In genomic region chr19:5452594-5453565, GRCh38 we compare ENCODE assay signal across 1 cellular context.
TF ChIP-seq lines count a peak whose summit lies in the region.

No MANE protein-coding gene starts in this region.

TF ChIP-seq in HepG2, 621 proteins besides CTCF, POLR2A, EP300 and RAD21 (continued from another document):
- TF ChIP-seq ZNF143 (CRISPR knock-in tag; IDR thresholded peaks at IDR 0.05) (peak; percentile 92), ZNF30 (CRISPR knock-in tag; IDR thresholded peaks at IDR 0.05) (no peak), MZF1 (CRISPR knock-in tag; IDR thresholded peaks at IDR 0.05; ENCODE audit: borderline replicate concordance) (no peak), TBX3 (IDR thresholded peaks at IDR 0.05; ENCODE audit: borderline replicate concordance) (no peak), ZMYM3 (CRISPR knock-in tag; IDR thresholded peaks at IDR 0.05) (peak; percentile 56; the same call in 1 of the 2 replicates), NFYC (CRISPR knock-in tag; IDR thresholded peaks at IDR 0.05) (peak; percentile 85), THAP11 (CRISPR knock-in tag; IDR thresholded peaks at IDR 0.05) (peak; percentile 98), RAD51 (IDR thresholded peaks at IDR 0.05; ENCODE audit: borderline replicate concordance) (peak; percentile 26; the same call in 1 of the 2 replicates), HCFC1 (IDR thresholded peaks at IDR 0.05; ENCODE audit: low read depth, low read length) (peak; percentile 47; the same call in 1 of the 2 replicates), ZFP91 (CRISPR knock-in tag; IDR thresholded peaks at IDR 0.05; ENCODE audit: borderline replicate concordance) (peak; percentile 100), HIVEP1 (CRISPR knock-in tag; IDR thresholded peaks at IDR 0.05) (no peak), ZBTB7B (CRISPR knock-in tag; IDR thresholded peaks at IDR 0.05) (no peak)
